Comparison of ENCODE assay signal across 1 cellular context in the genomic region with DNA sequence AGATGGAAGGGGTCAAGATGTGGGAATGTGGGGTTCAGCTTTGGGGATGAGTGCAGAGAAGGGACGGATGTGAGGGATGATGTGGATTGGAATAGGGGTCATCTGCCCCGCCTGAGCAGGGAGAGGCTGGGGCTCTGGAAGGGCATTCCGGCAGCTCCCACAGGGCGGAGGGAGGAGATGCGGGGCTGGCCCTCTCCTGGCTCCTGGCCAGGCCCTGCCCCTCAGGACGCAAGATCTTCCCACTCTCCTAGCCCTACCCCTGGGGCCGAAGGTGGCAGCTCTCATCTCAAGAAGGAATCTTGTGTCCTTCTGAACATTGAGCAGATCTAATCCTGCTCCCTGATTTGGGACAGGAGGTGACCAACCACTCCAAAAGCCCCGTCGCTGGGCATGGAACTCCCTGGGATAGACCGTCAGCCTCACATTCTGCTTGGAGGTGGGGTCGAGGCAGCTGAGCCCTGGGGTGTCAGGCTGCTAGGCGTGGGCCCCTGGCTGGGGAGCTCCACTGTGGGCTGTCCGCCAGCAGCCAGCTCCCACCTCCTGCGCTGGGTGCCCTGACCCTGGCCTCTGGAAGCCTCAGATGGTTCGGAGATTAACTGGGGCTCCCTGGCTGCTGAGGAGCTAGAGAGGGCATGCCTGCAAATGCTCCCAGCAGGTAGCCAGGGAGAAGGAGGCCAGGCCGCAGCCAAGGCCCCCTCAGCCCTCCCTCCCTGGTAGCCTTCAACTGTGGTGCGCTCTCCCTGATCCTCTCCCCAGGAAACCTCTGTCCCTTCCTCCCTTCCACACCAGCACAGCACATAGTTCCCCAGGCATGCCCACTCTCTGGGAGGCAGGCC.
TF ChIP-seq lines count a peak whose summit lies in the region.

No MANE protein-coding gene starts in this region.

TF ChIP-seq in H1, 55 proteins besides CTCF, POLR2A, EP300 and RAD21:
- TF ChIP-seq CBX5 (IDR thresholded peaks at IDR 0.05; ENCODE audit: low read depth, low read length) (no peak), SAP30 (IDR thresholded peaks at IDR 0.05; ENCODE audit: insufficient read depth, insufficient replicate concordance, low read length) (no peak), TBP (IDR thresholded peaks at IDR 0.05; ENCODE audit: low read depth, low read length) (no peak), RNF2 (IDR thresholded peaks at IDR 0.05; ENCODE audit: borderline replicate concordance, low read depth, low read length, missing control alignments, poor library complexity, severe bottlenecking) (no peak), KDM4A (IDR thresholded peaks at IDR 0.05; ENCODE audit: low read depth, low read length, severe bottlenecking) (no peak), ZNF274 (IDR thresholded peaks at IDR 0.05; ENCODE audit: borderline replicate concordance, extremely low read depth, low read length) (no peak), TEAD4 (IDR thresholded peaks at IDR 0.05; ENCODE audit: low read depth, low read length) (no peak), TCF12 (IDR thresholded peaks at IDR 0.05; ENCODE audit: low read depth, low read length) (no peak), CTBP2 (IDR thresholded peaks at IDR 0.05; ENCODE audit: borderline replicate concordance, insufficient read depth, insufficient read length, low read length) (no peak), PHF8 (conservative IDR thresholded peaks at IDR 0.05; ENCODE audit: low read depth, low read length) (no peak), JUND (IDR thresholded peaks at IDR 0.05; ENCODE audit: low read length) (no peak), EZH2 (IDR thresholded peaks at IDR 0.05; ENCODE audit: low read depth, low read length, severe bottlenecking) (no peak), BRCA1 (IDR thresholded peaks at IDR 0.05; ENCODE audit: low read depth, low read length) (no peak), SIN3A (conservative IDR thresholded peaks at IDR 0.05 in 1 of 2, IDR thresholded peaks at IDR 0.05 in 1 of 2; ENCODE audit: low read depth in 1 of 2, low read length in 2 of 2) (no peak), GTF2F1 (IDR thresholded peaks at IDR 0.05; ENCODE audit: borderline replicate concordance, low read depth, low read length) (no peak), CHD1 (IDR thresholded peaks at IDR 0.05; ENCODE audit: low read depth, low read length) (no peak)
- TF ChIP-seq, protein P1, sequence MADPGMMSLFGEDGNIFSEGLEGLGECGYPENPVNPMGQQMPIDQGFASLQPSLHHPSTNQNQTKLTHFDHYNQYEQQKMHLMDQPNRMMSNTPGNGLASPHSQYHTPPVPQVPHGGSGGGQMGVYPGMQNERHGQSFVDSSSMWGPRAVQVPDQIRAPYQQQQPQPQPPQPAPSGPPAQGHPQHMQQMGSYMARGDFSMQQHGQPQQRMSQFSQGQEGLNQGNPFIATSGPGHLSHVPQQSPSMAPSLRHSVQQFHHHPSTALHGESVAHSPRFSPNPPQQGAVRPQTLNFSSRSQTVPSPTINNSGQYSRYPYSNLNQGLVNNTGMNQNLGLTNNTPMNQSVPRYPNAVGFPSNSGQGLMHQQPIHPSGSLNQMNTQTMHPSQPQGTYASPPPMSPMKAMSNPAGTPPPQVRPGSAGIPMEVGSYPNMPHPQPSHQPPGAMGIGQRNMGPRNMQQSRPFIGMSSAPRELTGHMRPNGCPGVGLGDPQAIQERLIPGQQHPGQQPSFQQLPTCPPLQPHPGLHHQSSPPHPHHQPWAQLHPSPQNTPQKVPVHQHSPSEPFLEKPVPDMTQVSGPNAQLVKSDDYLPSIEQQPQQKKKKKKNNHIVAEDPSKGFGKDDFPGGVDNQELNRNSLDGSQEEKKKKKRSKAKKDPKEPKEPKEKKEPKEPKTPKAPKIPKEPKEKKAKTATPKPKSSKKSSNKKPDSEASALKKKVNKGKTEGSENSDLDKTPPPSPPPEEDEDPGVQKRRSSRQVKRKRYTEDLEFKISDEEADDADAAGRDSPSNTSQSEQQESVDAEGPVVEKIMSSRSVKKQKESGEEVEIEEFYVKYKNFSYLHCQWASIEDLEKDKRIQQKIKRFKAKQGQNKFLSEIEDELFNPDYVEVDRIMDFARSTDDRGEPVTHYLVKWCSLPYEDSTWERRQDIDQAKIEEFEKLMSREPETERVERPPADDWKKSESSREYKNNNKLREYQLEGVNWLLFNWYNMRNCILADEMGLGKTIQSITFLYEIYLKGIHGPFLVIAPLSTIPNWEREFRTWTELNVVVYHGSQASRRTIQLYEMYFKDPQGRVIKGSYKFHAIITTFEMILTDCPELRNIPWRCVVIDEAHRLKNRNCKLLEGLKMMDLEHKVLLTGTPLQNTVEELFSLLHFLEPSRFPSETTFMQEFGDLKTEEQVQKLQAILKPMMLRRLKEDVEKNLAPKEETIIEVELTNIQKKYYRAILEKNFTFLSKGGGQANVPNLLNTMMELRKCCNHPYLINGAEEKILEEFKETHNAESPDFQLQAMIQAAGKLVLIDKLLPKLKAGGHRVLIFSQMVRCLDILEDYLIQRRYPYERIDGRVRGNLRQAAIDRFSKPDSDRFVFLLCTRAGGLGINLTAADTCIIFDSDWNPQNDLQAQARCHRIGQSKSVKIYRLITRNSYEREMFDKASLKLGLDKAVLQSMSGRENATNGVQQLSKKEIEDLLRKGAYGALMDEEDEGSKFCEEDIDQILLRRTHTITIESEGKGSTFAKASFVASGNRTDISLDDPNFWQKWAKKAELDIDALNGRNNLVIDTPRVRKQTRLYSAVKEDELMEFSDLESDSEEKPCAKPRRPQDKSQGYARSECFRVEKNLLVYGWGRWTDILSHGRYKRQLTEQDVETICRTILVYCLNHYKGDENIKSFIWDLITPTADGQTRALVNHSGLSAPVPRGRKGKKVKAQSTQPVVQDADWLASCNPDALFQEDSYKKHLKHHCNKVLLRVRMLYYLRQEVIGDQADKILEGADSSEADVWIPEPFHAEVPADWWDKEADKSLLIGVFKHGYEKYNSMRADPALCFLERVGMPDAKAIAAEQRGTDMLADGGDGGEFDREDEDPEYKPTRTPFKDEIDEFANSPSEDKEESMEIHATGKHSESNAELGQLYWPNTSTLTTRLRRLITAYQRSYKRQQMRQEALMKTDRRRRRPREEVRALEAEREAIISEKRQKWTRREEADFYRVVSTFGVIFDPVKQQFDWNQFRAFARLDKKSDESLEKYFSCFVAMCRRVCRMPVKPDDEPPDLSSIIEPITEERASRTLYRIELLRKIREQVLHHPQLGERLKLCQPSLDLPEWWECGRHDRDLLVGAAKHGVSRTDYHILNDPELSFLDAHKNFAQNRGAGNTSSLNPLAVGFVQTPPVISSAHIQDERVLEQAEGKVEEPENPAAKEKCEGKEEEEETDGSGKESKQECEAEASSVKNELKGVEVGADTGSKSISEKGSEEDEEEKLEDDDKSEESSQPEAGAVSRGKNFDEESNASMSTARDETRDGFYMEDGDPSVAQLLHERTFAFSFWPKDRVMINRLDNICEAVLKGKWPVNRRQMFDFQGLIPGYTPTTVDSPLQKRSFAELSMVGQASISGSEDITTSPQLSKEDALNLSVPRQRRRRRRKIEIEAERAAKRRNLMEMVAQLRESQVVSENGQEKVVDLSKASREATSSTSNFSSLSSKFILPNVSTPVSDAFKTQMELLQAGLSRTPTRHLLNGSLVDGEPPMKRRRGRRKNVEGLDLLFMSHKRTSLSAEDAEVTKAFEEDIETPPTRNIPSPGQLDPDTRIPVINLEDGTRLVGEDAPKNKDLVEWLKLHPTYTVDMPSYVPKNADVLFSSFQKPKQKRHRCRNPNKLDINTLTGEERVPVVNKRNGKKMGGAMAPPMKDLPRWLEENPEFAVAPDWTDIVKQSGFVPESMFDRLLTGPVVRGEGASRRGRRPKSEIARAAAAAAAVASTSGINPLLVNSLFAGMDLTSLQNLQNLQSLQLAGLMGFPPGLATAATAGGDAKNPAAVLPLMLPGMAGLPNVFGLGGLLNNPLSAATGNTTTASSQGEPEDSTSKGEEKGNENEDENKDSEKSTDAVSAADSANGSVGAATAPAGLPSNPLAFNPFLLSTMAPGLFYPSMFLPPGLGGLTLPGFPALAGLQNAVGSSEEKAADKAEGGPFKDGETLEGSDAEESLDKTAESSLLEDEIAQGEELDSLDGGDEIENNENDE (IDR thresholded peaks at IDR 0.05; ENCODE audit: insufficient replicate concordance, low read length) = no peak
- TF ChIP-seq, protein P2, sequence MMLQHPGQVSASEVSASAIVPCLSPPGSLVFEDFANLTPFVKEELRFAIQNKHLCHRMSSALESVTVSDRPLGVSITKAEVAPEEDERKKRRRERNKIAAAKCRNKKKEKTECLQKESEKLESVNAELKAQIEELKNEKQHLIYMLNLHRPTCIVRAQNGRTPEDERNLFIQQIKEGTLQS (IDR thresholded peaks at IDR 0.05; ENCODE audit: insufficient read depth, low read depth, low read length) = no peak
